2 cellular contexts compared by ENCODE assay signal in genomic region chr17:47882247-47882646, GRCh38.
TF ChIP-seq lines count a peak whose summit lies in the region.

No MANE protein-coding gene starts in this region.

TF ChIP-seq in IMR-90, 13 proteins besides CTCF, POLR2A, EP300 and RAD21:
- no peak for TF ChIP-seq RFX5 (IDR thresholded peaks at IDR 0.05; ENCODE audit: low read depth, low read length)
- no peak for TF ChIP-seq CHD1 (IDR thresholded peaks at IDR 0.05; ENCODE audit: low read depth, low read length)
- TF ChIP-seq SMC3 (IDR thresholded peaks at IDR 0.05; ENCODE audit: low read depth, low read length): no peak
- TF ChIP-seq BHLHE40 (IDR thresholded peaks at IDR 0.05; ENCODE audit: low read depth, low read length): no peak
- TF ChIP-seq MAZ (IDR thresholded peaks at IDR 0.05; ENCODE audit: borderline replicate concordance, low read depth, low read length): no peak
- no peak for TF ChIP-seq USF2 (IDR thresholded peaks at IDR 0.05; ENCODE audit: low read depth, low read length)
- TF ChIP-seq MAFK (IDR thresholded peaks at IDR 0.05; ENCODE audit: low read depth, low read length): no peak
- TF ChIP-seq FOS (IDR thresholded peaks at IDR 0.05; ENCODE audit: low read depth, low read length): no peak
- TF ChIP-seq CEBPB (IDR thresholded peaks at IDR 0.05; ENCODE audit: low read depth, low read length): no peak
- no peak for TF ChIP-seq NFE2L2 (IDR thresholded peaks at IDR 0.05; ENCODE audit: low read depth, low read length)
- no peak for TF ChIP-seq RCOR1 (IDR thresholded peaks at IDR 0.05; ENCODE audit: insufficient replicate concordance, low read length)
- no peak for TF ChIP-seq MXI1 (IDR thresholded peaks at IDR 0.05; ENCODE audit: borderline replicate concordance, low read depth, low read length)
- no peak for TF ChIP-seq ELK1 (IDR thresholded peaks at IDR 0.05; ENCODE audit: borderline replicate concordance, low read depth, low read length)

TF ChIP-seq in H1, 55 proteins besides CTCF, POLR2A, EP300 and RAD21:
- TF ChIP-seq NANOG (IDR thresholded peaks at IDR 0.05; ENCODE audit: insufficient read depth, low read depth, low read length, poor library complexity, severe bottlenecking) (no peak), NRF1 (IDR thresholded peaks at IDR 0.05; ENCODE audit: low read depth, low read length) (no peak), USF2 (IDR thresholded peaks at IDR 0.05; ENCODE audit: low read length) (no peak), E2F6 (IDR thresholded peaks at IDR 0.05) (no peak), ATF3 (IDR thresholded peaks at IDR 0.05; ENCODE audit: insufficient read depth, low read depth, low read length) (no peak), MAFK (IDR thresholded peaks at IDR 0.05; ENCODE audit: low read depth, low read length) (no peak), MAX (IDR thresholded peaks at IDR 0.05) (no peak), KDM1A (IDR thresholded peaks at IDR 0.05; ENCODE audit: borderline replicate concordance, low read length) (no peak), SP1 (IDR thresholded peaks at IDR 0.05; ENCODE audit: low read depth, low read length) (no peak), PHF8 (conservative IDR thresholded peaks at IDR 0.05; ENCODE audit: low read depth, low read length) (no peak), RNF2 (IDR thresholded peaks at IDR 0.05; ENCODE audit: borderline replicate concordance, low read depth, low read length, missing control alignments, poor library complexity, severe bottlenecking) (no peak), CREB1 (IDR thresholded peaks at IDR 0.05) (no peak)
